ENCODE assay signal across 28 cellular contexts in the genomic region with DNA sequence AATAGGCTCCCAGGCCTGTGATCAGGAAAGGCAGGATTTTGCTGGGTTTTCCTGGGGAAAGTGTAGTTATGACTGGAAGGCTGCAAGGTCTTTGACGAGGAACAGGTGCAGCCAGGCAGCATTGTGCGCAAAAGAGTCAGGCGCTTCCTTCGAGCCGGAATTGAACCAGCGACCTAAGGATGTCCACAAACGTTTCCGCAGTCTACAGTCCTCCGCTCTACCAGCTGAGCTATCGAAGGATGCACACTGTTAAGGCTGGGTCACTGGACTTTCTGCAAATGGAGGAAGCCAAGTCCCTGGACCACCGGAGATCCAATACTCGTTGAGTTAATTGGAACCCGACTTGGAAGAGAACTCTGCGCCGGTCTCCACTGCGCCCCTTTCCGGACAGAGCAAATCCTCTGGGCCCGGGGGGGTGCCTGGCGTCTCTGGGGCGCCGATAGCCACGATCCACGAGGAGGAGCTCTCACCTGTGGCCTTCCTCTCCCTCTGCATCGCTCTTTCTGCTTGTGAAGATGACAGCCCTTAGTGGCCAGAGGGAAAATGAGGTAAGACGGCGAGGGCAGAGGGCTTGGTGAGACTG. TPM values are rescaled to one million over a fixed set of nuclear protein-coding genes. Genes with fewer than 3 reads are reported as not detected.
"Had no signal": no experiment of that assay in that cellular context is flagged by ENCODE, and none has a peak within 500 bp of the region (broad histone marks: within the 10 kb centered on the region; RNA-seq: fewer than 3 reads in every experiment).

No MANE protein-coding gene starts in this region.

- H3K36me3 Mint-ChIP-seq: activated naive CD8-positive, alpha-beta T cell; type B pancreatic cell had no signal

- H3K4me3 Mint-ChIP-seq: activated naive CD8-positive, alpha-beta T cell; activated T-cell treated with anti-CD3 and anti-CD28 coated beads, Interleukin-2, amount 50 U/mL, for 4 hours; effector memory CD8-positive, alpha-beta T cell; naive B cell; type B pancreatic cell had no signal

- H3K27ac Mint-ChIP-seq: activated naive CD8-positive, alpha-beta T cell; activated T-helper 2 cell treated with anti-CD3 and anti-CD28 coated beads, Interferon-gamma antibody, Interleukin-2, Interleukin-4, amounts not matched to agents 10 μg/mL and 5 μg/mL and 100 μg/mL, durations not matched to agents 14 hours and 24 hours and 36 hours; effector memory CD8-positive, alpha-beta T cell; naive B cell; type B pancreatic cell had no signal

- H3K36me3 ChIP-seq: adrenal gland, esophagus muscularis mucosa, gastrocnemius medialis, lower lobe of right lung, thoracic aorta had no signal

- H3K4me3 ChIP-seq: adrenal gland, esophagus muscularis mucosa, gastrocnemius medialis, lower lobe of right lung, thoracic aorta had no signal

- H3K4me1 ChIP-seq: adrenal gland, gastrocnemius medialis had no signal

- ATAC-seq: activated T-cell treated with anti-CD3 and anti-CD28 coated beads, Interleukin-2, amount 50 U/mL, for 4 hours; effector memory CD8-positive, alpha-beta T cell; gastrocnemius medialis; lower lobe of right lung; sciatic nerve had no signal

- H3K9me3 Mint-ChIP-seq: activated T-cell treated with anti-CD3 and anti-CD28 coated beads, Interleukin-2, amount 50 U/mL, for 4 hours; activated T-helper 2 cell treated with anti-CD3 and anti-CD28 coated beads, Interferon-gamma antibody, Interleukin-2, Interleukin-4, amounts not matched to agents 10 μg/mL and 5 μg/mL and 100 μg/mL, durations not matched to agents 14 hours and 24 hours and 36 hours; effector memory CD8-positive, alpha-beta T cell; type B pancreatic cell had no signal

- H3K27ac ChIP-seq: adrenal gland, esophagus muscularis mucosa, gastrocnemius medialis, lower lobe of right lung, thoracic aorta had no signal

- H3K9me3 ChIP-seq: adrenal gland, esophagus muscularis mucosa, gastrocnemius medialis, lower lobe of right lung, thoracic aorta had no signal

- DNase-seq: activated CD8-positive, alpha-beta memory T cell treated with anti-CD3 and anti-CD28 coated beads, Interleukin-2, amount 50 U/mL, for 48 hours; activated naive CD4-positive, alpha-beta T cell; activated T-cell treated with anti-CD3 and anti-CD28 coated beads, Interleukin-2, amount 50 U/mL, for 4 hours; adrenal gland; central memory CD4-positive, alpha-beta T cell; effector memory CD8-positive, alpha-beta T cell; gastrocnemius medialis; head of caudate nucleus; hypothalamus; lower lobe of right lung; mesendoderm; naive B cell; stimulated activated CD4-positive, alpha-beta T cell treated with anti-CD3 and anti-CD28 coated beads, Interleukin-4, amount 100 ng/mL, for 1 hour; stimulated activated naive CD4-positive, alpha-beta T cell; T-helper 1 cell had no signal

RNA-seq across cellular contexts. Expression of gene OR6S1, which starts 18.4 kb away (rescaled TPM):
- total RNA-seq: activated CD8-positive, alpha-beta memory T cell treated with anti-CD3 and anti-CD28 coated beads for 36 hours; activated T-cell treated with anti-CD3 and anti-CD28 coated beads, Interleukin-2, amount 50 U/mL, for 4 hours; activated T-helper 2 cell treated with anti-CD3 and anti-CD28 coated beads, Interferon-gamma antibody, Interleukin-2, Interleukin-4, amounts not matched to agents 10 μg/mL and 5 μg/mL and 100 μg/mL, durations not matched to agents 14 hours and 24 hours and 36 hours; adrenal gland; astrocyte; dermis microvascular lymphatic vessel endothelial cell; esophagus muscularis mucosa; gastrocnemius medialis; lower lobe of right lung; mucosa of gallbladder; omental fat pad; sciatic nerve; thoracic aorta had no signal
- polyA plus RNA-seq: adrenal gland, keratinocyte, neural cell had no signal
